Comparison of ENCODE assay signal across 18 cellular contexts in the genomic region with DNA sequence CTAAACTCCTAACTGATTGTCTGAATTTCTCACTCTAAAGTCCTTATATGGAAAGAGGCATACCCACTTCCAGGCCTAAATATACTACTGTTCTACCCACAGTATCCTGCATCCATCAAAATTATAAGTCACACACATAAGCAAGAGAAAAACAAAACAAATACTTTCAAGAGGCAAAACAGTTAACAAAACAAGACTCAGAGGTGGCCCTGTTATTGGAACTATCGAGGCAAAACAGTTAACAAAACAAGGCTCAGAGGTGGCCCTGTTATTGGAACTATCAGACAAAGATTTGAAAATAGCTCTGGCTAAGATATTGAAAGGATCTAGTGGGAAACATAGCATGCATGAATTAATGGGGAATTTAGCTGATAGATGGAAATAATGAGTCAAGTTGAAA.
DNase-seq lines count a peak whose midpoint lies in the region; ATAC-seq and TF ChIP-seq lines count a peak whose summit lies in the region.
"Had no signal": no experiment of that assay in that cellular context is flagged by ENCODE, and none has a peak within 500 bp of the region (broad histone marks: within the 10 kb centered on the region; RNA-seq: fewer than 3 reads in every experiment).

No MANE protein-coding gene starts in this region.

- in situ Hi-C loops in IMR-90 (cut with MboI; ENCODE audit: low sequenced_read_pairs), result loop anchor here (10.0 kb wide), 1 partner anchor 153 kb away; no protein-coding TSS in a partner anchor

- H3K9ac ChIP-seq in IMR-90 (ENCODE audit: low read depth, low read length), result no peak overlapping the region

- H3K36me3 Mint-ChIP-seq in activated naive CD4-positive, alpha-beta T cell treated with anti-CD3 and anti-CD28 coated beads, Interleukin-2, amount 50 U/mL, for 72 hours, result peaks cover 45 to 56% of the 10 kb centered on the region in 2 donors
- H3K36me3 Mint-ChIP-seq in activated naive CD4-positive, alpha-beta T cell treated with anti-CD3 and anti-CD28 coated beads, Interleukin-2, amount 10 ng/mL, durations not matched to agents 7 days and 5 days, result peaks cover 41% of the 10 kb centered on the region
- peaks cover 63% of the 10 kb centered on the region for H3K36me3 Mint-ChIP-seq in activated T-helper 2 cell treated with anti-CD3 and anti-CD28 coated beads, Interferon-gamma antibody, Interleukin-2, Interleukin-4, amounts not matched to agents 10 μg/mL and 5 μg/mL and 100 μg/mL, durations not matched to agents 14 hours and 24 hours and 36 hours (ENCODE audit: low read depth)
- H3K36me3 Mint-ChIP-seq in stimulated activated effector memory CD8-positive, alpha-beta T cell treated with anti-CD3 and anti-CD28 coated beads, Interleukin-12 subunit alpha, Interleukin-12 subunit beta, amount 100 ng/mL, for 72 hours, result peaks cover 19% of the 10 kb centered on the region

- H3K18ac ChIP-seq in IMR-90 (ENCODE audit: low read depth, low read length), result no peak overlapping the region

- no peak overlapping the region for H2AFZ ChIP-seq in IMR-90 (replicated peaks; ENCODE audit: low read length, poor library complexity)

- no peaks in the 10 kb centered on the region for H3K27me3 ChIP-seq in IMR-90 (ENCODE audit: control insufficient read depth, insufficient read depth, low read length)

- 0 out of 2 replicates have a peak overlapping the region, but pooled peaks have one; percentile 15 for H2AK5ac ChIP-seq in IMR-90 (ENCODE audit: low read depth, low read length)

- POLR2A ChIA-PET in IMR-90 (lab: Charles Lee; ENCODE audit: unreplicated experiment), result no interaction called here

- DNase-seq in activated naive CD4-positive, alpha-beta T cell treated with anti-CD3 and anti-CD28 coated beads, Interleukin-2, amount 50 U/mL, for 72 hours (ENCODE audit: low spot score in 2 of 2), result no peak
- no peak for DNase-seq in activated naive CD4-positive, alpha-beta T cell treated with anti-CD3 and anti-CD28 coated beads, Interleukin-2, amount 10 ng/mL, durations not matched to agents 7 days and 5 days
- no peak for DNase-seq in IMR-90
- DNase-seq in activated T-helper 2 cell treated with anti-CD3 and anti-CD28 coated beads, Interferon-gamma antibody, Interleukin-2, Interleukin-4, amounts not matched to agents 10 μg/mL and 5 μg/mL and 100 μg/mL, durations not matched to agents 14 hours and 24 hours and 36 hours (ENCODE audit: low spot score), result no peak
- no peak for DNase-seq in stimulated activated effector memory CD8-positive, alpha-beta T cell treated with anti-CD3 and anti-CD28 coated beads, Interleukin-12 subunit alpha, Interleukin-12 subunit beta, amount 100 ng/mL, for 72 hours (ENCODE audit: low spot score in 2 of 2)
- DNase-seq in effector CD8-positive, alpha-beta T cell (lab: John Stamatoyannopoulos, UW), result no peak
- DNase-seq: ACHN, DND-41, H9, NCI-H1105 treated with DMSO at 0.1 percent for 48 hours, NCI-H1694 treated with DMSO at 0.1 percent for 48 hours, NCI-H2107, NCI-H510A, NCI-H748 treated with DMSO at 0.1 percent for 48 hours had no signal

- peak overlapping the region; percentile 42 for H2BK5ac ChIP-seq in IMR-90 (ENCODE audit: low read depth, low read length, poor library complexity, severe bottlenecking)

- peak overlapping the region; percentile 69; the same call in 1 of the 2 replicates for H3K4ac ChIP-seq in IMR-90 (ENCODE audit: low read depth, low read length)

- TF ChIP-seq CTCF in IMR-90 (conservative IDR thresholded peaks at IDR 0.05; ENCODE audit: low read depth, low read length), result no peak

- dilution Hi-C loops in IMR-90 (cut with HindIII; ENCODE audit: low sequenced_read_pairs, unreplicated experiment), result no loop called here

- H2BK20ac ChIP-seq in IMR-90 (ENCODE audit: low read depth, low read length), result no peak overlapping the region

- no peak overlapping the region for H3K23ac ChIP-seq in IMR-90 (ENCODE audit: low read depth, low read length)

- no peak overlapping the region for H2BK120ac ChIP-seq in IMR-90 (ENCODE audit: low read depth, low read length)

- no peak overlapping the region for H2AK9ac ChIP-seq in IMR-90 (replicated peaks; ENCODE audit: low read depth, low read length, poor library complexity)

- no peak for ATAC-seq in activated naive CD4-positive, alpha-beta T cell treated with anti-CD3 and anti-CD28 coated beads, Interleukin-2, amount 50 U/mL, for 72 hours
- ATAC-seq in IMR-90 (ENCODE audit: low read depth), result no peak
- ATAC-seq in stimulated activated effector memory CD8-positive, alpha-beta T cell treated with anti-CD3 and anti-CD28 coated beads, Interleukin-12 subunit alpha, Interleukin-12 subunit beta, amount 100 ng/mL, for 72 hours, result no peak
- ATAC-seq in HG02588 (IDR thresholded peaks at IDR 0.05; ENCODE audit: unreplicated experiment), result no peak
- ATAC-seq in GM21786 (IDR thresholded peaks at IDR 0.05; ENCODE audit: unreplicated experiment), result no peak
- ATAC-seq: Right ventricle myocardium inferior had no signal

- H2BK15ac ChIP-seq in IMR-90 (ENCODE audit: low read depth, low read length), result no peak overlapping the region; the same call in 2 of the 3 replicates

- H3K9me3 ChIP-seq in IMR-90 (ENCODE audit: control insufficient read depth, insufficient read depth, low read length), result peaks cover 9% of the 10 kb centered on the region

- no peak overlapping the region for H3K4me3 ChIP-seq in IMR-90 (ENCODE audit: insufficient read depth, low read depth, low read length)

- TF ChIP-seq POLR2A in IMR-90 (IDR thresholded peaks at IDR 0.05; ENCODE audit: low read depth, low read length), result no peak

- intact Hi-C loops in IMR-90 (cut with micrococcal nuclease), result loop anchor here (5.0 kb wide), 1 partner anchor 175 kb away; no protein-coding TSS in a partner anchor
- intact Hi-C loops in activated T-helper 2 cell treated with anti-CD3 and anti-CD28 coated beads, Interferon-gamma antibody, Interleukin-2, Interleukin-4, amounts not matched to agents 10 μg/mL and 5 μg/mL and 100 μg/mL, durations not matched to agents 14 hours and 24 hours and 36 hours (cut with micrococcal nuclease), result no loop called here

- no CpG with 5 or more reads among the region's 1 CpG for WGBS in IMR-90 (ENCODE audit: extremely low coverage in 2 of 2, insufficient read length in 1 of 2), 2 experiments

- H3K4me2 ChIP-seq in IMR-90 (ENCODE audit: low read depth, low read length), result no peak overlapping the region

- H3K27me3 Mint-ChIP-seq in activated naive CD4-positive, alpha-beta T cell treated with anti-CD3 and anti-CD28 coated beads, Interleukin-2, amount 10 ng/mL, durations not matched to agents 7 days and 5 days, result no peaks in the 10 kb centered on the region
- no peaks in the 10 kb centered on the region for H3K27me3 Mint-ChIP-seq in activated T-helper 2 cell treated with anti-CD3 and anti-CD28 coated beads, Interferon-gamma antibody, Interleukin-2, Interleukin-4, amounts not matched to agents 10 μg/mL and 5 μg/mL and 100 μg/mL, durations not matched to agents 14 hours and 24 hours and 36 hours (ENCODE audit: low read depth)

- peaks cover 27% of the 10 kb centered on the region for H3K4me1 ChIP-seq in IMR-90 (ENCODE audit: control insufficient read depth, insufficient read depth, low read length)

- CTCF ChIA-PET in activated naive CD4-positive, alpha-beta T cell treated with anti-CD3 and anti-CD28 coated beads, Interleukin-2, amount 10 ng/mL, durations not matched to agents 7 days and 5 days (lab: Charles Lee), result interaction anchor here (0.7 to 1.3 kb wide), 4 partner anchors 14 to 362 kb away, joined by 3 to 4 read pairs (median 4); no protein-coding TSS in a partner anchor
- CTCF ChIA-PET in IMR-90 (lab: Yijun Ruan, JAX), result interaction anchor here (0.6 to 0.8 kb wide), 2 partner anchors 69 to 93 kb away, joined by 3 to 7 read pairs; no protein-coding TSS in a partner anchor

- H3K27ac ChIP-seq in IMR-90 (ENCODE audit: insufficient read depth, low read length), result no peak overlapping the region; the same call in 1 of the 2 replicates
- H3K27ac ChIP-seq: C4-2B had no signal

- H4K91ac ChIP-seq in IMR-90 (ENCODE audit: insufficient read depth, low read depth, low read length), result peak overlapping the region; percentile 31; the same call in 1 of the 2 replicates

- BruUV-seq in IMR-90 (replicated peaks; lab: Mats Ljungman, UMichigan), result no TSS peak

- H3K56ac ChIP-seq in IMR-90 (ENCODE audit: extremely low read depth, insufficient read depth, low read length), result no peak overlapping the region

- H3K36me3 ChIP-seq in IMR-90 (ENCODE audit: control insufficient read depth, insufficient read depth, low read length), result peaks cover 3% of the 10 kb centered on the region; the same call in 1 of the 2 replicates

- H4K5ac ChIP-seq in IMR-90 (ENCODE audit: low read depth, low read length), result no peak overlapping the region

- H3K4me1 Mint-ChIP-seq in activated naive CD4-positive, alpha-beta T cell treated with anti-CD3 and anti-CD28 coated beads, Interleukin-2, amount 10 ng/mL, durations not matched to agents 7 days and 5 days, result peaks cover 20% of the 10 kb centered on the region
- peaks cover 31% of the 10 kb centered on the region for H3K4me1 Mint-ChIP-seq in activated T-helper 2 cell treated with anti-CD3 and anti-CD28 coated beads, Interferon-gamma antibody, Interleukin-2, Interleukin-4, amounts not matched to agents 10 μg/mL and 5 μg/mL and 100 μg/mL, durations not matched to agents 14 hours and 24 hours and 36 hours (ENCODE audit: low read depth)
- H3K4me1 Mint-ChIP-seq in stimulated activated effector memory CD8-positive, alpha-beta T cell treated with anti-CD3 and anti-CD28 coated beads, Interleukin-12 subunit alpha, Interleukin-12 subunit beta, amount 100 ng/mL, for 72 hours, result peaks cover 27% of the 10 kb centered on the region

- H4K8ac ChIP-seq in IMR-90 (ENCODE audit: low read depth in 2 of 2, low read length in 2 of 2), result no peak overlapping the region

- peaks cover 34 to 50% of the 10 kb centered on the region in 2 experiments for H3K79me1 ChIP-seq in IMR-90 (ENCODE audit: low read depth in 1 of 2, low read length in 2 of 2)

- H3K4me3 Mint-ChIP-seq in activated naive CD4-positive, alpha-beta T cell treated with anti-CD3 and anti-CD28 coated beads, Interleukin-2, amount 10 ng/mL, durations not matched to agents 7 days and 5 days, result no peak overlapping the region
- no peak overlapping the region for H3K4me3 Mint-ChIP-seq in activated T-helper 2 cell treated with anti-CD3 and anti-CD28 coated beads, Interferon-gamma antibody, Interleukin-2, Interleukin-4, amounts not matched to agents 10 μg/mL and 5 μg/mL and 100 μg/mL, durations not matched to agents 14 hours and 24 hours and 36 hours (ENCODE audit: low read depth)
- H3K4me3 Mint-ChIP-seq in stimulated activated effector memory CD8-positive, alpha-beta T cell treated with anti-CD3 and anti-CD28 coated beads, Interleukin-12 subunit alpha, Interleukin-12 subunit beta, amount 100 ng/mL, for 72 hours, result no peak overlapping the region
- H3K4me3 Mint-ChIP-seq: H9 had no signal

- TF ChIP-seq RAD21 in IMR-90 (IDR thresholded peaks at IDR 0.05; ENCODE audit: low read length), result no peak

- peaks cover 16 to 27% of the 10 kb centered on the region in 2 donors for H3K9me3 Mint-ChIP-seq in activated naive CD4-positive, alpha-beta T cell treated with anti-CD3 and anti-CD28 coated beads, Interleukin-2, amount 50 U/mL, for 72 hours
- H3K9me3 Mint-ChIP-seq in activated naive CD4-positive, alpha-beta T cell treated with anti-CD3 and anti-CD28 coated beads, Interleukin-2, amount 10 ng/mL, durations not matched to agents 7 days and 5 days, result peaks cover 35% of the 10 kb centered on the region
- peaks cover 49% of the 10 kb centered on the region for H3K9me3 Mint-ChIP-seq in activated T-helper 2 cell treated with anti-CD3 and anti-CD28 coated beads, Interferon-gamma antibody, Interleukin-2, Interleukin-4, amounts not matched to agents 10 μg/mL and 5 μg/mL and 100 μg/mL, durations not matched to agents 14 hours and 24 hours and 36 hours
- peaks cover 14% of the 10 kb centered on the region for H3K9me3 Mint-ChIP-seq in stimulated activated effector memory CD8-positive, alpha-beta T cell treated with anti-CD3 and anti-CD28 coated beads, Interleukin-12 subunit alpha, Interleukin-12 subunit beta, amount 100 ng/mL, for 72 hours

- H3K14ac ChIP-seq in IMR-90 (replicated peaks; ENCODE audit: low read depth, low read length), result no peak overlapping the region

- peaks cover 13% of the 10 kb centered on the region for H3K9me1 ChIP-seq in IMR-90 (ENCODE audit: insufficient read depth, low read length)

- H4K20me1 ChIP-seq in IMR-90 (ENCODE audit: insufficient read depth, low read length), result no peaks in the 10 kb centered on the region

- H3K27ac Mint-ChIP-seq in activated naive CD4-positive, alpha-beta T cell treated with anti-CD3 and anti-CD28 coated beads, Interleukin-2, amount 50 U/mL, for 72 hours, result peak overlapping the region; percentile 29 to 46
- H3K27ac Mint-ChIP-seq in activated naive CD4-positive, alpha-beta T cell treated with anti-CD3 and anti-CD28 coated beads, Interleukin-2, amount 10 ng/mL, durations not matched to agents 7 days and 5 days, result no peak overlapping the region
- H3K27ac Mint-ChIP-seq in activated T-helper 2 cell treated with anti-CD3 and anti-CD28 coated beads, Interferon-gamma antibody, Interleukin-2, Interleukin-4, amounts not matched to agents 10 μg/mL and 5 μg/mL and 100 μg/mL, durations not matched to agents 14 hours and 24 hours and 36 hours, result peak overlapping the region; percentile 3
- peak overlapping the region; percentile 91 for H3K27ac Mint-ChIP-seq in stimulated activated effector memory CD8-positive, alpha-beta T cell treated with anti-CD3 and anti-CD28 coated beads, Interleukin-12 subunit alpha, Interleukin-12 subunit beta, amount 100 ng/mL, for 72 hours
- H3K27ac Mint-ChIP-seq: H9 had no signal
